ENCODE assay signal across 8 cellular contexts in genomic region chr11:60841797-60842687, GRCh38. TPM values are rescaled to one million over a fixed set of nuclear protein-coding genes. Genes with fewer than 3 reads are reported as not detected.
A peak's percentile ranks its signal among the peaks of the same experiment; 100 is the strongest.
DNase-seq lines count a peak whose midpoint lies in the region; ATAC-seq, FAIRE-seq and TF ChIP-seq lines count a peak whose summit lies in the region.

Gene CCDC86 (plus strand): TSS chr11:60842113. CDS start chr11:60842125, 12 bp downstream.

- DNase-seq in DMS53 treated with DMSO at 0.1 percent for 48 hours (lab: John Stamatoyannopoulos, UW; ENCODE audit: unreplicated experiment) (peak; percentile 84), KBM-7 (peak; percentile 98), RCC 7860 (ENCODE audit: low spot score) (peak; percentile 81), activated T-helper 1 cell treated with Interleukin-2 at 50 U/mL for 16 hours (ENCODE audit: low read depth) (peak; percentile 98), esophagus squamous epithelium (lab: John Stamatoyannopoulos, UW) (peak; percentile 79)
- peak; percentile 98 for DNase-seq in stimulated activated CD8-positive, alpha-beta memory T cell treated with anti-CD3 and anti-CD28 coated beads, Interleukin-7, amount 100 ng/mL, for 24 hours (ENCODE audit: low read depth)

- H3K4me3 ChIP-seq in esophagus squamous epithelium: peak within 1 kb of the TSS; percentile 55 to 89 (median 76)
- peak within 1 kb of the TSS; percentile 80 to 88 for H3K4me3 ChIP-seq in muscle layer of duodenum (ENCODE audit: low read depth in 1 of 2, low read length in 2 of 2)

- 0% methylated on average over 8 to 10 of the region's 57 CpGs for WGBS in esophagus squamous epithelium, 2 donors

- H3K4me1 ChIP-seq in esophagus squamous epithelium: peaks cover 28 to 53% (median 36%) of the 10 kb centered on the region in 3 donors
- peaks cover 30 to 41% of the 10 kb centered on the region in 2 donors for H3K4me1 ChIP-seq in muscle layer of duodenum (ENCODE audit: control insufficient read depth in 1 of 2, insufficient read depth in 2 of 2, low read length in 2 of 2)

- H3K9me3 ChIP-seq in esophagus squamous epithelium (no peaks in the 10 kb centered on the region), muscle layer of duodenum (ENCODE audit: control insufficient read depth in 1 of 2, low read length in 2 of 2) (no peaks in the 10 kb centered on the region)

- peak within 1 kb of the TSS; percentile 71 to 86 (median 80) for H3K27ac ChIP-seq in esophagus squamous epithelium
- peak within 1 kb of the TSS; percentile 87 for H3K27ac ChIP-seq in muscle layer of duodenum (ENCODE audit: low read length)

- ATAC-seq in GM21717 (IDR thresholded peaks at IDR 0.05; ENCODE audit: unreplicated experiment): peak; percentile 63

- intact Hi-C loops in esophagus squamous epithelium (cut with DNase I): no loop called here

- H3K27me3 ChIP-seq in esophagus squamous epithelium (no peaks in the 10 kb centered on the region), muscle layer of duodenum (ENCODE audit: low read depth, low read length) (no peaks in the 10 kb centered on the region)

- in situ Hi-C loops in KBM-7 (cut with MboI; ENCODE audit: low pct_unique_long_range_greater_than_20kb, low sequenced_read_pairs): no loop called here

- FAIRE-seq in RCC 7860 (lab: Jason Lieb, UNC): no peak

- H3K36me3 ChIP-seq in esophagus squamous epithelium (peaks cover 0 to 18% (median 3%) of the 10 kb centered on the region in 3 donors), muscle layer of duodenum (ENCODE audit: control insufficient read depth in 1 of 2, insufficient read depth in 2 of 2, low read length in 2 of 2) (no peaks in the 10 kb centered on the region)

- peak in 2 of 6 experiments; percentile 3 to 62 for TF ChIP-seq CTCF in esophagus squamous epithelium (IDR thresholded peaks at IDR 0.05)

- peak in 2 of 4 donors; percentile 26 to 84 for TF ChIP-seq POLR2A in esophagus squamous epithelium (IDR thresholded peaks at IDR 0.05)

RNA-seq across cellular contexts. Expression of gene CCDC86, which starts in this region (rescaled TPM):
- total RNA-seq in esophagus squamous epithelium: 10 to 100 TPM; 11.8 to 38.0 (median 24.4) TPM

Comparison
In these comparisons a context has a peak if more than half of its experiments do, and no peak if none do; other contexts are left out.
1. Peak in every context shown above with its lines: DNase-seq, ATAC-seq, H3K4me3 ChIP-seq and H3K27ac ChIP-seq.